23 cellular contexts compared by ENCODE assay signal in genomic region chr4:106497271-106497670, GRCh38.
"Had no signal": no experiment of that assay in that cellular context is flagged by ENCODE, and none has a peak within 500 bp of the region (broad histone marks: within the 10 kb centered on the region; RNA-seq: fewer than 3 reads in every experiment).

No MANE protein-coding gene starts in this region.

- ATAC-seq: activated CD8-positive, alpha-beta T cell treated with anti-CD3 and anti-CD28 coated beads for 36 hours; activated T-cell treated with anti-CD3 and anti-CD28 coated beads, Interleukin-2, amount 50 U/mL, for 72 hours; body of pancreas; PC-3; T-cell had no signal

- DNase-seq: activated CD4-positive, alpha-beta T cell treated with anti-CD3 and anti-CD28 coated beads, Interleukin-2, amount 50 U/mL, for 1 hour; activated CD4-positive, CD25-positive, alpha-beta regulatory T cell; activated CD8-positive, alpha-beta memory T cell treated with anti-CD3 and anti-CD28 coated beads, Interleukin-2, amount 50 U/mL, for 4 hours; activated CD8-positive, alpha-beta T cell treated with anti-CD3 and anti-CD28 coated beads for 36 hours; activated naive CD4-positive, alpha-beta T cell; activated T-cell treated with anti-CD3 and anti-CD28 coated beads, Interleukin-2, amount 50 U/mL, for 72 hours; amniotic stem cell; body of pancreas; central memory CD4-positive, alpha-beta T cell; MG63; NCI-H1105; NCI-H1436; NCI-H1694 treated with DMSO at 0.1 percent for 48 hours; NCI-H2029 treated with DMSO at 0.1 percent for 48 hours; NCI-H524; PC-3; SHP77 treated with DMSO at 0.1 percent for 48 hours; T-cell; T-helper 2 cell had no signal

- H3K4me3 ChIP-seq: ascending aorta, body of pancreas, MG63 had no signal

- H3K9me3 ChIP-seq: ascending aorta, body of pancreas, MG63 had no signal

- H3K27ac ChIP-seq: ascending aorta, body of pancreas, VCaP had no signal

- FAIRE-seq: bronchial epithelial cell had no signal

- H3K4me3 Mint-ChIP-seq: activated CD8-positive, alpha-beta T cell treated with anti-CD3 and anti-CD28 coated beads for 36 hours; activated naive CD4-positive, alpha-beta T cell treated with anti-CD3 and anti-CD28 coated beads, Interleukin-2, amount 50 U/mL, for 24 hours; activated T-cell treated with anti-CD3 and anti-CD28 coated beads, Interleukin-2, amount 50 U/mL, for 72 hours; T-cell had no signal

- H3K27ac Mint-ChIP-seq: activated CD8-positive, alpha-beta T cell treated with anti-CD3 and anti-CD28 coated beads for 36 hours; activated naive CD4-positive, alpha-beta T cell treated with anti-CD3 and anti-CD28 coated beads, Interleukin-2, amount 50 U/mL, for 24 hours; activated T-cell treated with anti-CD3 and anti-CD28 coated beads, Interleukin-2, amount 50 U/mL, for 72 hours; T-cell had no signal

- H3K4me1 ChIP-seq: ascending aorta, body of pancreas had no signal

- H3K36me3 Mint-ChIP-seq: activated naive CD4-positive, alpha-beta T cell treated with anti-CD3 and anti-CD28 coated beads, Interleukin-2, amount 50 U/mL, for 24 hours; T-cell had no signal

- H3K9me3 Mint-ChIP-seq: activated CD8-positive, alpha-beta T cell treated with anti-CD3 and anti-CD28 coated beads for 36 hours; activated naive CD4-positive, alpha-beta T cell treated with anti-CD3 and anti-CD28 coated beads, Interleukin-2, amount 50 U/mL, for 24 hours had no signal

- H3K36me3 ChIP-seq: ascending aorta, MG63 had no signal
